ENCODE assay signal across 18 cellular contexts in genomic region chr9:112168197-112168596, GRCh38. TPM values are rescaled to one million over a fixed set of nuclear protein-coding genes. Genes with fewer than 3 reads are reported as not detected.
DNase-seq lines count a peak whose midpoint lies in the region; ATAC-seq and TF ChIP-seq lines count a peak whose summit lies in the region.
"Had no signal": no experiment of that assay in that cellular context is flagged by ENCODE, and none has a peak within 500 bp of the region (broad histone marks: within the 10 kb centered on the region; RNA-seq: fewer than 3 reads in every experiment).

No MANE protein-coding gene starts in this region.

- H3K9me3 ChIP-seq in Panc1 (ENCODE audit: control insufficient read depth, insufficient read depth, low read depth, low read length): no peaks in the 10 kb centered on the region
- H3K9me3 ChIP-seq: A549, spleen, upper lobe of right lung had no signal

- H3K36me3 Mint-ChIP-seq in activated CD4-positive, alpha-beta memory T cell treated with anti-CD3 and anti-CD28 coated beads, Interleukin-2, amount 10 ng/mL, durations not matched to agents 7 days and 5 days (ENCODE audit: low read depth): peaks cover 28% of the 10 kb centered on the region
- H3K36me3 Mint-ChIP-seq in activated CD4-positive, alpha-beta memory T cell treated with anti-CD3 and anti-CD28 coated beads for 36 hours: no peaks in the 10 kb centered on the region
- peaks cover 6% of the 10 kb centered on the region for H3K36me3 Mint-ChIP-seq in nephron (ENCODE audit: low read depth)
- H3K36me3 Mint-ChIP-seq in activated T-helper 2 cell treated with anti-CD3 and anti-CD28 coated beads, Interferon-gamma antibody, Interleukin-2, Interleukin-4, amounts not matched to agents 10 μg/mL and 5 μg/mL and 100 μg/mL, durations not matched to agents 14 hours and 24 hours and 36 hours (ENCODE audit: low read depth): peaks cover 21% of the 10 kb centered on the region
- H3K36me3 Mint-ChIP-seq: stimulated activated effector memory CD8-positive, alpha-beta T cell treated with anti-CD3 and anti-CD28 coated beads, Interleukin-12 subunit alpha, Interleukin-12 subunit beta, amount 100 ng/mL, for 72 hours had no signal

- DNase-seq in activated CD4-positive, alpha-beta memory T cell treated with anti-CD3 and anti-CD28 coated beads, Interleukin-2, amount 10 ng/mL, durations not matched to agents 7 days and 5 days: peak; percentile 36
- no peak for DNase-seq in activated CD4-positive, alpha-beta memory T cell treated with anti-CD3 and anti-CD28 coated beads for 36 hours
- no peak for DNase-seq in Panc1 (ENCODE audit: low read depth, low spot score)
- no peak for DNase-seq in epithelial cell of prostate (ENCODE audit: low read depth, low spot score)
- no peak for DNase-seq in activated T-helper 2 cell treated with anti-CD3 and anti-CD28 coated beads, Interferon-gamma antibody, Interleukin-2, Interleukin-4, amounts not matched to agents 10 μg/mL and 5 μg/mL and 100 μg/mL, durations not matched to agents 14 hours and 24 hours and 36 hours (ENCODE audit: low spot score)
- no peak for DNase-seq in brain microvascular endothelial cell
- DNase-seq: caudate nucleus; effector CD8-positive, alpha-beta T cell; NCI-H526 treated with DMSO at 0.1 percent for 48 hours; spleen; upper lobe of right lung had no signal

- in situ Hi-C loops in Panc1 (cut with HindIII; ENCODE audit: low pct_unique_long_range_greater_than_20kb, low sequenced_read_pairs) (no loop called here), brain microvascular endothelial cell (cut with HindIII; ENCODE audit: low pct_ligation_motif_present, low sequenced_read_pairs) (no loop called here)

- TF ChIP-seq CTCF in Panc1 (IDR thresholded peaks at IDR 0.05) (no peak), nephron (IDR thresholded peaks at IDR 0.05; ENCODE audit: unreplicated experiment in 3 of 3) (no peak), brain microvascular endothelial cell (IDR thresholded peaks at IDR 0.05; ENCODE audit: low read depth, low read length, missing control alignments) (no peak)

- H3K36me3 ChIP-seq in Panc1 (ENCODE audit: control insufficient read depth, insufficient read depth, low read length) (no peaks in the 10 kb centered on the region), brain microvascular endothelial cell (replicated peaks) (no peaks in the 10 kb centered on the region)
- H3K36me3 ChIP-seq: spleen, upper lobe of right lung had no signal

- H3K27ac ChIP-seq in Panc1 (ENCODE audit: low read length) (peak overlapping the region; percentile 23; the same call in 1 of the 2 replicates), epithelial cell of prostate (peak overlapping the region; percentile 98), brain microvascular endothelial cell (no peak overlapping the region)
- H3K27ac ChIP-seq: spleen, upper lobe of right lung had no signal

- no peaks in the 10 kb centered on the region for H3K27me3 ChIP-seq in Panc1 (ENCODE audit: control insufficient read depth, insufficient read depth, low read length)
- no peaks in the 10 kb centered on the region for H3K27me3 ChIP-seq in brain microvascular endothelial cell (replicated peaks)
- H3K27me3 ChIP-seq: spleen, upper lobe of right lung had no signal

- H3K4me1 Mint-ChIP-seq in activated CD4-positive, alpha-beta memory T cell treated with anti-CD3 and anti-CD28 coated beads, Interleukin-2, amount 10 ng/mL, durations not matched to agents 7 days and 5 days: peaks cover 63% of the 10 kb centered on the region
- H3K4me1 Mint-ChIP-seq in activated CD4-positive, alpha-beta memory T cell treated with anti-CD3 and anti-CD28 coated beads for 36 hours (ENCODE audit: low read depth): peaks cover 37% of the 10 kb centered on the region
- peaks cover 56% of the 10 kb centered on the region for H3K4me1 Mint-ChIP-seq in nephron
- peaks cover 43% of the 10 kb centered on the region for H3K4me1 Mint-ChIP-seq in activated T-helper 2 cell treated with anti-CD3 and anti-CD28 coated beads, Interferon-gamma antibody, Interleukin-2, Interleukin-4, amounts not matched to agents 10 μg/mL and 5 μg/mL and 100 μg/mL, durations not matched to agents 14 hours and 24 hours and 36 hours (ENCODE audit: low read depth)

- no peaks in the 10 kb centered on the region for H3K27me3 Mint-ChIP-seq in activated CD4-positive, alpha-beta memory T cell treated with anti-CD3 and anti-CD28 coated beads, Interleukin-2, amount 10 ng/mL, durations not matched to agents 7 days and 5 days
- no peaks in the 10 kb centered on the region for H3K27me3 Mint-ChIP-seq in activated CD4-positive, alpha-beta memory T cell treated with anti-CD3 and anti-CD28 coated beads for 36 hours
- no peaks in the 10 kb centered on the region for H3K27me3 Mint-ChIP-seq in nephron (ENCODE audit: low read depth)
- no peaks in the 10 kb centered on the region for H3K27me3 Mint-ChIP-seq in activated T-helper 2 cell treated with anti-CD3 and anti-CD28 coated beads, Interferon-gamma antibody, Interleukin-2, Interleukin-4, amounts not matched to agents 10 μg/mL and 5 μg/mL and 100 μg/mL, durations not matched to agents 14 hours and 24 hours and 36 hours (ENCODE audit: low read depth)

- CTCF ChIA-PET in activated CD4-positive, alpha-beta memory T cell treated with anti-CD3 and anti-CD28 coated beads, Interleukin-2, amount 10 ng/mL, durations not matched to agents 7 days and 5 days (lab: Charles Lee): interaction anchor here (0.6 kb wide), 1 partner anchor 13 kb away, joined by 3 read pairs; no protein-coding TSS in a partner anchor
- CTCF ChIA-PET in activated CD4-positive, alpha-beta memory T cell treated with anti-CD3 and anti-CD28 coated beads for 36 hours (lab: Charles Lee): no interaction called here
- CTCF ChIA-PET in Panc1 (lab: Charles Lee): no interaction called here

- H3K27ac Mint-ChIP-seq in activated CD4-positive, alpha-beta memory T cell treated with anti-CD3 and anti-CD28 coated beads, Interleukin-2, amount 10 ng/mL, durations not matched to agents 7 days and 5 days: peak overlapping the region; percentile 12
- no peak overlapping the region for H3K27ac Mint-ChIP-seq in activated CD4-positive, alpha-beta memory T cell treated with anti-CD3 and anti-CD28 coated beads for 36 hours
- H3K27ac Mint-ChIP-seq in nephron: peak overlapping the region; percentile 37 to 77 (median 75)
- H3K27ac Mint-ChIP-seq in activated T-helper 2 cell treated with anti-CD3 and anti-CD28 coated beads, Interferon-gamma antibody, Interleukin-2, Interleukin-4, amounts not matched to agents 10 μg/mL and 5 μg/mL and 100 μg/mL, durations not matched to agents 14 hours and 24 hours and 36 hours: no peak overlapping the region
- H3K27ac Mint-ChIP-seq: stimulated activated effector memory CD8-positive, alpha-beta T cell treated with anti-CD3 and anti-CD28 coated beads, Interleukin-12 subunit alpha, Interleukin-12 subunit beta, amount 100 ng/mL, for 72 hours had no signal

- POLR2A ChIA-PET in activated CD4-positive, alpha-beta memory T cell treated with anti-CD3 and anti-CD28 coated beads, Interleukin-2, amount 10 ng/mL, durations not matched to agents 7 days and 5 days (lab: Charles Lee): interaction anchor here (0.8 to 1.3 kb wide), 4 partner anchors 9 to 180 kb away, joined by 3 to 10 read pairs (median 6); no protein-coding TSS in a partner anchor
- POLR2A ChIA-PET in activated CD4-positive, alpha-beta memory T cell treated with anti-CD3 and anti-CD28 coated beads for 36 hours (lab: Charles Lee): no interaction called here
- POLR2A ChIA-PET in Panc1 (lab: Charles Lee): no interaction called here

- BruUV-seq in Panc1 (replicated peaks; lab: Mats Ljungman, UMichigan): no TSS peak

- H3K4me3 ChIP-seq in Panc1 (ENCODE audit: low read depth in 2 of 2, low read length in 2 of 2): no peak overlapping the region
- no peak overlapping the region for H3K4me3 ChIP-seq in brain microvascular endothelial cell (ENCODE audit: low read depth, low read length)
- H3K4me3 ChIP-seq: A549, spleen, upper lobe of right lung had no signal

- H3K4me3 Mint-ChIP-seq in activated CD4-positive, alpha-beta memory T cell treated with anti-CD3 and anti-CD28 coated beads, Interleukin-2, amount 10 ng/mL, durations not matched to agents 7 days and 5 days: no peak overlapping the region
- no peak overlapping the region for H3K4me3 Mint-ChIP-seq in activated CD4-positive, alpha-beta memory T cell treated with anti-CD3 and anti-CD28 coated beads for 36 hours
- no peak overlapping the region for H3K4me3 Mint-ChIP-seq in nephron
- H3K4me3 Mint-ChIP-seq in activated T-helper 2 cell treated with anti-CD3 and anti-CD28 coated beads, Interferon-gamma antibody, Interleukin-2, Interleukin-4, amounts not matched to agents 10 μg/mL and 5 μg/mL and 100 μg/mL, durations not matched to agents 14 hours and 24 hours and 36 hours (ENCODE audit: low read depth): no peak overlapping the region
- H3K4me3 Mint-ChIP-seq: CD14-positive monocyte; stimulated activated effector memory CD8-positive, alpha-beta T cell treated with anti-CD3 and anti-CD28 coated beads, Interleukin-12 subunit alpha, Interleukin-12 subunit beta, amount 100 ng/mL, for 72 hours had no signal

- peaks cover 6% of the 10 kb centered on the region for H3K9me3 Mint-ChIP-seq in activated CD4-positive, alpha-beta memory T cell treated with anti-CD3 and anti-CD28 coated beads, Interleukin-2, amount 10 ng/mL, durations not matched to agents 7 days and 5 days
- no peaks in the 10 kb centered on the region for H3K9me3 Mint-ChIP-seq in activated CD4-positive, alpha-beta memory T cell treated with anti-CD3 and anti-CD28 coated beads for 36 hours
- no peaks in the 10 kb centered on the region for H3K9me3 Mint-ChIP-seq in nephron
- no peaks in the 10 kb centered on the region for H3K9me3 Mint-ChIP-seq in activated T-helper 2 cell treated with anti-CD3 and anti-CD28 coated beads, Interferon-gamma antibody, Interleukin-2, Interleukin-4, amounts not matched to agents 10 μg/mL and 5 μg/mL and 100 μg/mL, durations not matched to agents 14 hours and 24 hours and 36 hours
- H3K9me3 Mint-ChIP-seq: stimulated activated effector memory CD8-positive, alpha-beta T cell treated with anti-CD3 and anti-CD28 coated beads, Interleukin-12 subunit alpha, Interleukin-12 subunit beta, amount 100 ng/mL, for 72 hours had no signal

- intact Hi-C loops in activated CD4-positive, alpha-beta memory T cell treated with anti-CD3 and anti-CD28 coated beads for 36 hours (cut with micrococcal nuclease): no loop called here
- intact Hi-C loops in Panc1 (cut with micrococcal nuclease; ENCODE audit: unreplicated experiment): no loop called here
- intact Hi-C loops in activated T-helper 2 cell treated with anti-CD3 and anti-CD28 coated beads, Interferon-gamma antibody, Interleukin-2, Interleukin-4, amounts not matched to agents 10 μg/mL and 5 μg/mL and 100 μg/mL, durations not matched to agents 14 hours and 24 hours and 36 hours (cut with micrococcal nuclease): no loop called here

- H3K4me1 ChIP-seq in Panc1 (ENCODE audit: control insufficient read depth, insufficient read depth, low read length): peaks cover 12% of the 10 kb centered on the region

- no peak for ATAC-seq in Panc1
- ATAC-seq in HG03520 (IDR thresholded peaks at IDR 0.05; ENCODE audit: unreplicated experiment): no peak
- ATAC-seq: A549; left lobe of liver; SK-N-SH treated with all-trans-retinoic acid at 6 μM for 48 hours; stimulated activated effector memory CD8-positive, alpha-beta T cell treated with anti-CD3 and anti-CD28 coated beads, Interleukin-12 subunit alpha, Interleukin-12 subunit beta, amount 100 ng/mL, for 72 hours; upper lobe of right lung had no signal

RNA-seq across cellular contexts. Expression of gene SUSD1, which starts 6.9 kb away (rescaled TPM):
- 10 to 100 TPM; 18.4 TPM for total RNA-seq in activated CD4-positive, alpha-beta memory T cell treated with anti-CD3 and anti-CD28 coated beads, Interleukin-2, amount 10 ng/mL, durations not matched to agents 7 days and 5 days
- 1 to 10 TPM; 3.2 to 3.6 TPM for total RNA-seq in activated CD4-positive, alpha-beta memory T cell treated with anti-CD3 and anti-CD28 coated beads for 36 hours
- 15.3 TPM for total RNA-seq in Panc1 (2021; ENCODE audit: unreplicated experiment)
- 9.8 TPM for polyA plus RNA-seq in Panc1 (2012; ENCODE audit: insufficient read length)
- 6.4 and 7.6 TPM in 2 replicates for total RNA-seq in activated T-helper 2 cell treated with anti-CD3 and anti-CD28 coated beads, Interferon-gamma antibody, Interleukin-2, Interleukin-4, amounts not matched to agents 10 μg/mL and 5 μg/mL and 100 μg/mL, durations not matched to agents 14 hours and 24 hours and 36 hours

Comparison
In these comparisons a context has a peak if more than half of its experiments do, and no peak if none do; other contexts are left out.
1. H3K27ac Mint-ChIP-seq: peak in activated CD4-positive, alpha-beta memory T cell treated with anti-CD3 and anti-CD28 coated beads, Interleukin-2, amount 10 ng/mL, durations not matched to agents 7 days and 5 days (single experiment) and nephron (3 of 3); none in activated CD4-positive, alpha-beta memory T cell treated with anti-CD3 and anti-CD28 coated beads for 36 hours (single experiment) and activated T-helper 2 cell treated with anti-CD3 and anti-CD28 coated beads, Interferon-gamma antibody, Interleukin-2, Interleukin-4, amounts not matched to agents 10 μg/mL and 5 μg/mL and 100 μg/mL, durations not matched to agents 14 hours and 24 hours and 36 hours (single experiment).